Comparison of ENCODE assay signal across 8 cellular contexts in genomic region chr7:2894118-2894940, GRCh38. TPM values are rescaled to one million over a fixed set of nuclear protein-coding genes. Genes with fewer than 3 reads are reported as not detected.
DNase-seq lines count a peak whose midpoint lies in the region; ATAC-seq lines count a peak whose summit lies in the region.

No MANE protein-coding gene starts in this region.

- peak; percentile 5 for DNase-seq in NCI-H345 (lab: John Stamatoyannopoulos, UW)
- DNase-seq in NCI-H345 treated with DMSO at 0.1 percent for 48 hours (lab: John Stamatoyannopoulos, UW; ENCODE audit: unreplicated experiment) = no peak
- peak; percentile 45 for DNase-seq in activated CD4-positive, alpha-beta T cell treated with anti-CD3 and anti-CD28 coated beads, Interleukin-2, amount 50 U/mL, for 1 hour
- DNase-seq in natural killer cell treated with Interleukin-12 subunit alpha and Interleukin-12 subunit beta and Interleukin-15 and Interleukin-18, amount 100 ng/mL, for 72 hours (ENCODE audit: low spot score) = peak; percentile 73
- DNase-seq in Right ventricle myocardium superior = no peak
- no peak for DNase-seq in GM03348 (ENCODE audit: low spot score)
- DNase-seq in KG1 (lab: John Stamatoyannopoulos, UW) = no peak

- H3K9me3 Mint-ChIP-seq in natural killer cell treated with Interleukin-12 subunit alpha and Interleukin-12 subunit beta and Interleukin-15 and Interleukin-18, amount 100 ng/mL, for 72 hours = no peaks in the 10 kb centered on the region

- no peaks in the 10 kb centered on the region for H3K27me3 Mint-ChIP-seq in natural killer cell treated with Interleukin-12 subunit alpha and Interleukin-12 subunit beta and Interleukin-15 and Interleukin-18, amount 100 ng/mL, for 72 hours

- no peaks in the 10 kb centered on the region for H3K36me3 Mint-ChIP-seq in natural killer cell treated with Interleukin-12 subunit alpha and Interleukin-12 subunit beta and Interleukin-15 and Interleukin-18, amount 100 ng/mL, for 72 hours

- peaks cover 12 to 19% of the 10 kb centered on the region in 2 donors for H3K4me1 Mint-ChIP-seq in natural killer cell treated with Interleukin-12 subunit alpha and Interleukin-12 subunit beta and Interleukin-15 and Interleukin-18, amount 100 ng/mL, for 72 hours (ENCODE audit: low read depth in 2 of 2)

- intact Hi-C loops in Right ventricle myocardium superior (cut with DNase I) = no loop called here

- ATAC-seq in HG03139 (IDR thresholded peaks at IDR 0.05; ENCODE audit: unreplicated experiment) (peak; percentile 57), Right ventricle myocardium superior (ENCODE audit: poor library complexity) (no peak)
- peak; percentile 72 to 80 for ATAC-seq in natural killer cell treated with Interleukin-12 subunit alpha and Interleukin-12 subunit beta and Interleukin-15 and Interleukin-18, amount 100 ng/mL, for 72 hours

- H3K4me3 Mint-ChIP-seq in natural killer cell treated with Interleukin-12 subunit alpha and Interleukin-12 subunit beta and Interleukin-15 and Interleukin-18, amount 100 ng/mL, for 72 hours = peak overlapping the region; percentile 96

- H3K27ac Mint-ChIP-seq in natural killer cell treated with Interleukin-12 subunit alpha and Interleukin-12 subunit beta and Interleukin-15 and Interleukin-18, amount 100 ng/mL, for 72 hours = peak overlapping the region; percentile 91 to 92

RNA-seq across cellular contexts. Expression of gene GNA12, which starts 50.2 kb away (rescaled TPM):
- total RNA-seq in natural killer cell treated with Interleukin-12 subunit alpha and Interleukin-12 subunit beta and Interleukin-15 and Interleukin-18, amount 100 ng/mL, for 72 hours = 10 to 100 TPM; 15.5 to 27.1 TPM
- 40.6 TPM for total RNA-seq in Right ventricle myocardium superior

Comparison
In these comparisons a context has a peak if more than half of its experiments do, and no peak if none do; other contexts are left out.
1. DNase-seq: peak in NCI-H345 (single experiment), activated CD4-positive, alpha-beta T cell treated with anti-CD3 and anti-CD28 coated beads, Interleukin-2, amount 50 U/mL, for 1 hour (single experiment) and natural killer cell treated with Interleukin-12 subunit alpha and Interleukin-12 subunit beta and Interleukin-15 and Interleukin-18, amount 100 ng/mL, for 72 hours (single experiment); none in NCI-H345 treated with DMSO at 0.1 percent for 48 hours (single experiment), Right ventricle myocardium superior (single experiment), GM03348 (single experiment) and KG1 (single experiment).